Comparison of ENCODE assay signal across 1 cellular context in the genomic region with DNA sequence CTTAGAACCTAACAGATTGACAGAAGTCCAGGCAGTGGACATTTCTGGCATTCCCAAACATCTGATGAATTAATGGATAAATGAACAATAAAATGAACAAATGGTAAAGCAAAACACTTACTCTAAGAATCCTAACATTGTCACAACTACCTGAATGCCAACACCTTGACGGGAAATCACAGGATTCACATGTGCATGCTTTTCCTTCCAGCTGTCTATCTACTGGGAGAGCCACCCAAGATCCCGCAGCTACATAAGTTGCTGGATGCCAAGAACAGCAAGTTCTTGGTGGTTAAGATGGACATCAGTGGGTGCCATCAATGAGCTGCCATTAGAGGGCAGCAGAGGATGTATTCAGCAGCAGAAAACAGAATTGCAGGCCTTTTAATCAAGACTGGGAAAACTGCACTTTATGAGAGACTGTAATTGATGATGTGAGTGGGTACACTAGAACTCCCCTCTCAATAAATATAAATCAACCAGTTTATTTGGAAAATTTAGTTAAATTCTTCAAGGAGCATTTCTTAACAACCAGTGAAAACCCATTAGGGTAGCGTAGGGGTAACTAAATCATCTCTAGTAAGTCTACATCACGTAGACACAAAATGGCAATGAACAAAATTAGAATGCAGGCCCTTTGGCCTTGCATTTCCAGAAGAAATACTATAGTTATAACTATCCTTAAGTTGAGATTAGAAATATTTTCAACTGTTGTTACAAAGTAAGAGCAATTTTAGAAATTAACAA.
A peak's percentile ranks its signal among the peaks of the same experiment; 100 is the strongest.
TF ChIP-seq lines count a peak whose summit lies in the region.

No MANE protein-coding gene starts in this region.

TF ChIP-seq in H1, 55 proteins besides CTCF, POLR2A, EP300 and RAD21:
- peak; percentile 51; the same call in 1 of the 2 replicates for TF ChIP-seq YY1 (IDR thresholded peaks at IDR 0.05; ENCODE audit: low read depth, low read length)
- TF ChIP-seq SIX5 (IDR thresholded peaks at IDR 0.05; ENCODE audit: low read depth, low read length), result no peak
TF ChIP-seq in H1: peak in this region for 1.
